ENCODE assay signal across 1 cellular context in genomic region chr2:121740973-121741372, GRCh38.
TF ChIP-seq lines count a peak whose summit lies in the region.

No MANE protein-coding gene starts in this region.

TF ChIP-seq in K562, 482 proteins besides CTCF, POLR2A, EP300 and RAD21:
- TF ChIP-seq PRDM10 (IDR thresholded peaks at IDR 0.05; ENCODE audit: partially characterized antibody) (peak; percentile 19), ZNF395 (CRISPR knock-in tag; IDR thresholded peaks at IDR 0.05) (0 out of 2 replicates have a peak, but pooled peaks have one; percentile 28), ZNF311 (CRISPR knock-in tag; IDR thresholded peaks at IDR 0.05) (no peak), DEAF1 (CRISPR knock-in tag; IDR thresholded peaks at IDR 0.05) (no peak)
